In the genomic region with DNA sequence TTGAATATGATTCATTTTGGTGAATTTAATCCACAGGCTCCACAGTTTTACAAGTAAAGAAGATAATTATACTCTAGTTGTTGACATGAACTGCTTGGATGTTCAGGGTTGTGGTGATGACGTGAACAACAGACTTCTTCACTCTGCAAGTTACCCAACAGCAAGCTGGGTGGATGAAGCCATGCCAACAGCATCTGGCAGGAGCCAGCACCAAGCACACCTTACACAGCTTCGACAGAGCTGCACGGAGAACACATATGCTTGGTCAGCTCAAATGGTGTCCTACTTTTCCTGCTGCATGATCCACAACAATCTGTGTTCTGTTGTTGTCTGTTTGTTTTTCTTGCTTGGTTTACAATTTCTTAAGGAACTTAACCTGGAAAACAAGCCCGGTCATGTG, we compare ENCODE assay signal across 1 cellular context.
TF ChIP-seq lines count a peak whose summit lies in the region.

No MANE protein-coding gene starts in this region.

TF ChIP-seq in IMR-90, 13 proteins besides CTCF, POLR2A, EP300 and RAD21 (continued from another document):
- TF ChIP-seq CEBPB (IDR thresholded peaks at IDR 0.05; ENCODE audit: low read depth, low read length) (peak; percentile 23; the same call in 1 of the 2 replicates), MAFK (IDR thresholded peaks at IDR 0.05; ENCODE audit: low read depth, low read length) (peak; percentile 48; the same call in 1 of the 2 replicates)
TF ChIP-seq in IMR-90: peak in this region for 2.
